ENCODE assay signal across 14 cellular contexts in genomic region chr19:57771417-57771816, GRCh38. TPM values are rescaled to one million over a fixed set of nuclear protein-coding genes. Genes with fewer than 3 reads are reported as not detected.
DNase-seq lines count a peak whose midpoint lies in the region; ATAC-seq and TF ChIP-seq lines count a peak whose summit lies in the region.
"Had no signal": no experiment of that assay in that cellular context is flagged by ENCODE, and none has a peak within 500 bp of the region (broad histone marks: within the 10 kb centered on the region; RNA-seq: fewer than 3 reads in every experiment).

No MANE protein-coding gene starts in this region.

- peak overlapping the region; percentile 72 for H3K4me2 ChIP-seq in OCI-LY3 (ENCODE audit: low read length)

- intact Hi-C loops in sigmoid colon (cut with DNase I) = loop anchor here (5.0 kb wide), 1 partner anchor 41 kb away; the partner anchor contains the start of gene ZNF552

- TF ChIP-seq EP300 in sigmoid colon (IDR thresholded peaks at IDR 0.05) = no peak

- H3K27me3 ChIP-seq in OCI-LY3 (ENCODE audit: low read depth, low read length) (no peaks in the 10 kb centered on the region), sigmoid colon (no peaks in the 10 kb centered on the region)

- DNase-seq in activated T-cell treated with anti-CD3 and anti-CD28 coated beads, Interleukin-2, amount 50 U/mL, for 72 hours = no peak
- no peak for DNase-seq in activated T-cell treated with anti-CD3 and anti-CD28 coated beads for 4 hours
- no peak for DNase-seq in glutamatergic neuron
- DNase-seq in DMS114 treated with DMSO at 0.1 percent for 48 hours (lab: John Stamatoyannopoulos, UW; ENCODE audit: unreplicated experiment) = no peak
- no peak for DNase-seq in sigmoid colon
- DNase-seq: DMS153, erythroblast, left ventricle myocardium superior, NCI-H2107, NCI-H774, T-helper 9 cell had no signal

- H3K4me1 ChIP-seq in OCI-LY3 (ENCODE audit: low read length) (peaks cover 75% of the 10 kb centered on the region), sigmoid colon (peaks cover 0 to 22% (median 16%) of the 10 kb centered on the region in 4 donors)

- peaks cover 45% of the 10 kb centered on the region for H3K4me1 Mint-ChIP-seq in activated T-cell treated with anti-CD3 and anti-CD28 coated beads, Interleukin-2, amount 50 U/mL, for 72 hours (ENCODE audit: low read depth)
- no peaks in the 10 kb centered on the region for H3K4me1 Mint-ChIP-seq in glutamatergic neuron (ENCODE audit: low read depth, unreplicated experiment)
- peaks cover 73% of the 10 kb centered on the region for H3K4me1 Mint-ChIP-seq in stimulated activated memory B cell treated with anti-CD40 and anti-IgM and Interleukin-4, amounts not matched to agents 10 μg/mL and 1 μg/mL and 100 μg/mL, for 72 hours

- ATAC-seq in activated T-cell treated with anti-CD3 and anti-CD28 coated beads, Interleukin-2, amount 50 U/mL, for 72 hours (replicated peaks in 1 of 2) = no peak
- ATAC-seq in stimulated activated memory B cell treated with anti-CD40 and anti-IgM and Interleukin-4, amounts not matched to agents 10 μg/mL and 1 μg/mL and 100 μg/mL, for 72 hours = peak; percentile 65
- ATAC-seq in HG02981 (IDR thresholded peaks at IDR 0.05; ENCODE audit: unreplicated experiment) = no peak
- ATAC-seq: left ventricle myocardium superior had no signal

- H3K4me3 Mint-ChIP-seq in activated T-cell treated with anti-CD3 and anti-CD28 coated beads, Interleukin-2, amount 50 U/mL, for 72 hours = peak overlapping the region; percentile 11 to 94
- peak overlapping the region; percentile 69 for H3K4me3 Mint-ChIP-seq in glutamatergic neuron (ENCODE audit: unreplicated experiment)
- peak overlapping the region; percentile 96 for H3K4me3 Mint-ChIP-seq in stimulated activated memory B cell treated with anti-CD40 and anti-IgM and Interleukin-4, amounts not matched to agents 10 μg/mL and 1 μg/mL and 100 μg/mL, for 72 hours

- H2AFZ ChIP-seq in OCI-LY3 (ENCODE audit: low read depth, low read length) = no peak overlapping the region

- peak overlapping the region; percentile 97 for H3K27ac ChIP-seq in OCI-LY3 (ENCODE audit: low read length)
- no peak overlapping the region for H3K27ac ChIP-seq in sigmoid colon

- peaks cover 70% of the 10 kb centered on the region for H3K79me2 ChIP-seq in OCI-LY3 (ENCODE audit: low read length)

- peaks cover 13 to 24% of the 10 kb centered on the region in 2 donors for H3K9me3 Mint-ChIP-seq in activated T-cell treated with anti-CD3 and anti-CD28 coated beads, Interleukin-2, amount 50 U/mL, for 72 hours
- H3K9me3 Mint-ChIP-seq in glutamatergic neuron (ENCODE audit: unreplicated experiment) = peaks cover 12% of the 10 kb centered on the region
- H3K9me3 Mint-ChIP-seq in stimulated activated memory B cell treated with anti-CD40 and anti-IgM and Interleukin-4, amounts not matched to agents 10 μg/mL and 1 μg/mL and 100 μg/mL, for 72 hours = peaks cover 8% of the 10 kb centered on the region

- peaks cover 40% of the 10 kb centered on the region for H4K20me1 ChIP-seq in OCI-LY3 (ENCODE audit: insufficient read depth, low read length)

- peak overlapping the region; percentile 87 for H3K4me3 ChIP-seq in OCI-LY3 (ENCODE audit: low read length)
- H3K4me3 ChIP-seq in sigmoid colon = no peak overlapping the region

- peak overlapping the region; percentile 17 for H3K27ac Mint-ChIP-seq in activated T-cell treated with anti-CD3 and anti-CD28 coated beads, Interleukin-2, amount 50 U/mL, for 72 hours
- H3K27ac Mint-ChIP-seq in glutamatergic neuron (ENCODE audit: unreplicated experiment) = peak overlapping the region; percentile 15
- H3K27ac Mint-ChIP-seq in stimulated activated memory B cell treated with anti-CD40 and anti-IgM and Interleukin-4, amounts not matched to agents 10 μg/mL and 1 μg/mL and 100 μg/mL, for 72 hours = no peak overlapping the region

- H3K36me3 Mint-ChIP-seq in activated T-cell treated with anti-CD3 and anti-CD28 coated beads, Interleukin-2, amount 50 U/mL, for 72 hours (ENCODE audit: insufficient read depth in 2 of 2) = peaks cover 41 to 59% of the 10 kb centered on the region in 2 donors
- H3K36me3 Mint-ChIP-seq in glutamatergic neuron (ENCODE audit: unreplicated experiment) = peaks cover 16% of the 10 kb centered on the region
- H3K36me3 Mint-ChIP-seq in stimulated activated memory B cell treated with anti-CD40 and anti-IgM and Interleukin-4, amounts not matched to agents 10 μg/mL and 1 μg/mL and 100 μg/mL, for 72 hours = peaks cover 65% of the 10 kb centered on the region

- no peak for TF ChIP-seq POLR2A in sigmoid colon (IDR thresholded peaks at IDR 0.05)

- no peak for TF ChIP-seq CTCF in OCI-LY3 (IDR thresholded peaks at IDR 0.05; ENCODE audit: low read depth, low read length)
- TF ChIP-seq CTCF in glutamatergic neuron (IDR thresholded peaks at IDR 0.05; ENCODE audit: partially characterized antibody, unreplicated experiment) = no peak
- no peak for TF ChIP-seq CTCF in sigmoid colon (IDR thresholded peaks at IDR 0.05)

- H3K36me3 ChIP-seq in OCI-LY3 (replicated peaks; ENCODE audit: low read depth, low read length) (peaks cover 52% of the 10 kb centered on the region), sigmoid colon (peaks cover 0 to 31% (median 8%) of the 10 kb centered on the region in 4 donors)

- H3K9me3 ChIP-seq in OCI-LY3 (ENCODE audit: insufficient read depth, low read length) (no peaks in the 10 kb centered on the region), sigmoid colon (peaks cover 0 to 6% (median 4%) of the 10 kb centered on the region in 4 donors)

- no peaks in the 10 kb centered on the region for H3K27me3 Mint-ChIP-seq in activated T-cell treated with anti-CD3 and anti-CD28 coated beads, Interleukin-2, amount 50 U/mL, for 72 hours (ENCODE audit: low read depth)
- peaks cover 2% of the 10 kb centered on the region for H3K27me3 Mint-ChIP-seq in glutamatergic neuron (ENCODE audit: unreplicated experiment)
- no peaks in the 10 kb centered on the region for H3K27me3 Mint-ChIP-seq in stimulated activated memory B cell treated with anti-CD40 and anti-IgM and Interleukin-4, amounts not matched to agents 10 μg/mL and 1 μg/mL and 100 μg/mL, for 72 hours

- peak overlapping the region; percentile 36; the same call in 1 of the 2 replicates for H3K9ac ChIP-seq in OCI-LY3 (ENCODE audit: low read length)

- 86 to 96% methylated on average over 4 of the region's 4 CpGs for WGBS in sigmoid colon, 2 donors

RNA-seq across cellular contexts. Expression of gene ZNF586, which starts 1.9 kb away (rescaled TPM):
- 10 to 100 TPM; 18.5 to 20.0 TPM for total RNA-seq in activated T-cell treated with anti-CD3 and anti-CD28 coated beads, Interleukin-2, amount 50 U/mL, for 72 hours
- total RNA-seq in glutamatergic neuron (ENCODE audit: unreplicated experiment) = 22.7 TPM
- 10 to 100 TPM; 14.7 to 17.3 (median 15.6) TPM for total RNA-seq in sigmoid colon
- 10 to 100 TPM in 1 of 3 donors, 1 to 10 TPM in 2; 4.8 to 10.7 (median 6.2) TPM for polyA plus RNA-seq in sigmoid colon

RNA-seq across cellular contexts. Expression of gene ZNF776, which starts 24.8 kb away (rescaled TPM):
- 10 to 100 TPM; 13.4 to 14.1 TPM for total RNA-seq in activated T-cell treated with anti-CD3 and anti-CD28 coated beads, Interleukin-2, amount 50 U/mL, for 72 hours
- total RNA-seq in glutamatergic neuron (ENCODE audit: unreplicated experiment) (41.5 TPM), sigmoid colon (10 to 100 TPM in 3 of 4 donors, 1 to 10 TPM in 1; 8.3 to 12.5 (median 11.5) TPM)
- polyA plus RNA-seq in sigmoid colon = 1 to 10 TPM; 2.1 to 7.6 (median 6.6) TPM

RNA-seq across cellular contexts. Expression of gene ZNF552, which starts 43.3 kb away (rescaled TPM):
- 1 to 10 TPM; 7.7 to 8.4 TPM for total RNA-seq in activated T-cell treated with anti-CD3 and anti-CD28 coated beads, Interleukin-2, amount 50 U/mL, for 72 hours
- total RNA-seq in glutamatergic neuron (ENCODE audit: unreplicated experiment) (14.9 TPM), sigmoid colon (1 to 10 TPM; 2.4 to 7.1 (median 6.7) TPM)
- polyA plus RNA-seq in sigmoid colon = 10 to 100 TPM; 12.1 to 15.0 (median 13.6) TPM

RNA-seq across cellular contexts. Expression of gene ZNF671, which starts 44.0 kb away (rescaled TPM):
- 10 to 100 TPM; 14.3 to 20.1 TPM for total RNA-seq in activated T-cell treated with anti-CD3 and anti-CD28 coated beads, Interleukin-2, amount 50 U/mL, for 72 hours
- total RNA-seq in glutamatergic neuron (ENCODE audit: unreplicated experiment) (20.3 TPM), sigmoid colon (10 to 100 TPM; 10.5 to 14.6 (median 13.5) TPM)
- polyA plus RNA-seq in sigmoid colon = 1 to 10 TPM in 1 of 3 donors, under 1 TPM in 2; 0.60 to 5.2 (median 0.69) TPM

RNA-seq across cellular contexts. Expression of gene ZNF587B, which starts 58.7 kb away (rescaled TPM):
- 10 to 100 TPM; 16.8 to 18.0 TPM for total RNA-seq in activated T-cell treated with anti-CD3 and anti-CD28 coated beads, Interleukin-2, amount 50 U/mL, for 72 hours
- total RNA-seq in glutamatergic neuron (ENCODE audit: unreplicated experiment) = 16.9 TPM
- 10 to 100 TPM in 2 of 4 donors, 1 to 10 TPM in 2; 7.2 to 13.0 (median 9.5) TPM for total RNA-seq in sigmoid colon
- 1 to 10 TPM; 1.2 to 9.8 (median 2.8) TPM for polyA plus RNA-seq in sigmoid colon
